ENCODE assay signal across 9 cellular contexts in the genomic region with DNA sequence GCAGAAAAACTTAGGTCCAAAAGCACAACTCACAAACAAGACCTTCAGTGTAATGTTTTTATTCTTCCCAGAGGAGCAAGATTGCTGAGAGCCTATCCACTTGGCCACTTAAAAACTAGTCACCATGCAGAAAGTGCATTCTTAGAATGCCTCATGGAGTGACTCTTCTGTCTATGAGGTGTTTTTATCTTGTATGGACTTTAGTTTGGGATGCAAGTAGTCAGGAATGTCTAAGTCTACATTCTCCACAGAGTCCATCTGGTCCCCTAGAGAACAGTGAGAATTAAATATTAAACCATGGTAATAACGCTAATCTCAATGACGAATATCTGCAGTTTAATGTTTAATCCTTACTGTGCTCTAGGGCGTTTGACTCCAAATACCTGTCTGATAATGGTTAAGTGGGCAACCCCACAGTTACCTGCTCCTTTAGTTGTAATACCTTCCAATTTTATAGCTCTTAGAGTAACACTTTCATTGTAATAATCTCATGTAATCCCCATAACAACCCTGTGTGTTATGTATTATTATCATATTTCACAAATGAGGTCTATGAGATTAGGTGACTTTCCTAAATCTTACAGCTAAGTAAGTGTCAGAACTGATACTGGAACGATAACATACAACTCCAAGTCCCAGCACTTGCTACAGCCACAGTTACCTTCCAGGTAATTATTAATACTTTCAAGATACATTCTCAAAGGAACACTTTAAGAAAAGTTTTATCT.
DNase-seq lines count a peak whose midpoint lies in the region; ATAC-seq, FAIRE-seq and TF ChIP-seq lines count a peak whose summit lies in the region.
"Had no signal": no experiment of that assay in that cellular context is flagged by ENCODE, and none has a peak within 500 bp of the region (broad histone marks: within the 10 kb centered on the region; RNA-seq: fewer than 3 reads in every experiment).

No MANE protein-coding gene starts in this region.

- H3K36me3 Mint-ChIP-seq in HFFc6 (ENCODE audit: low read depth) = no peaks in the 10 kb centered on the region
- peaks cover 4% of the 10 kb centered on the region for H3K36me3 Mint-ChIP-seq in type B pancreatic cell
- H3K36me3 Mint-ChIP-seq: activated CD4-positive, alpha-beta memory T cell treated with anti-CD3 and anti-CD28 coated beads for 36 hours had no signal

- H3K79me2 ChIP-seq in K562 (ENCODE audit: control insufficient read depth, insufficient read depth, low read length) = no peaks in the 10 kb centered on the region
- H3K79me2 ChIP-seq: parathyroid adenoma had no signal

- FAIRE-seq in K562 (lab: Jason Lieb, UNC) (peak; percentile 15), kidney (lab: Jason Lieb, UNC) (peak; percentile 95)

- no peaks in the 10 kb centered on the region for H3K27me3 ChIP-seq in K562 (ENCODE audit: control insufficient read depth in 2 of 2, insufficient read depth in 2 of 2, low read length in 2 of 2)

- ATAC-seq in K562 = no peak
- ATAC-seq in GM19397 (IDR thresholded peaks at IDR 0.05; ENCODE audit: unreplicated experiment) = no peak
- no peak for ATAC-seq in GM18519 (IDR thresholded peaks at IDR 0.05; ENCODE audit: low FRiP score, unreplicated experiment)

- no peaks in the 10 kb centered on the region for H3K9me1 ChIP-seq in K562 (ENCODE audit: control insufficient read depth, insufficient read depth, low read length)

- H3K4me3 Mint-ChIP-seq in HFFc6 = peak overlapping the region; percentile 28; the same call in 1 of the 2 replicates
- H3K4me3 Mint-ChIP-seq in type B pancreatic cell = no peak overlapping the region
- H3K4me3 Mint-ChIP-seq: activated CD4-positive, alpha-beta memory T cell treated with anti-CD3 and anti-CD28 coated beads for 36 hours had no signal

- H3K4me1 Mint-ChIP-seq in HFFc6 (ENCODE audit: low read depth) = peaks cover 72% of the 10 kb centered on the region
- H3K4me1 Mint-ChIP-seq in type B pancreatic cell (ENCODE audit: unreplicated experiment) = peaks cover 38% of the 10 kb centered on the region

- no peaks in the 10 kb centered on the region for H4K20me1 ChIP-seq in K562 (replicated peaks; ENCODE audit: control insufficient read depth, insufficient read depth, low read length)

- H3K4me2 ChIP-seq in K562 (ENCODE audit: insufficient read depth, low read length) = no peak overlapping the region

- no peak overlapping the region for H3K4me3 ChIP-seq in K562
- H3K4me3 ChIP-seq in kidney (ENCODE audit: low read length in 2 of 2) = peak overlapping the region; percentile 15 to 32

- TF ChIP-seq RAD21 in K562 (CRISPR knock-in tag; conservative IDR thresholded peaks at IDR 0.05 in 1 of 2, IDR thresholded peaks at IDR 0.05 in 1 of 2) = no peak

- no TSS peak for BruUV-seq in K562 (replicated peaks; lab: Mats Ljungman, UMichigan)

- H3K27ac Mint-ChIP-seq in HFFc6 = peak overlapping the region; percentile 80
- H3K27ac Mint-ChIP-seq in type B pancreatic cell = peak overlapping the region; percentile 77
- H3K27ac Mint-ChIP-seq: activated CD4-positive, alpha-beta memory T cell treated with anti-CD3 and anti-CD28 coated beads for 36 hours had no signal

- H3K9me3 Mint-ChIP-seq in HFFc6 (no peaks in the 10 kb centered on the region), type B pancreatic cell (peaks cover 3% of the 10 kb centered on the region)
- H3K9me3 Mint-ChIP-seq: activated CD4-positive, alpha-beta memory T cell treated with anti-CD3 and anti-CD28 coated beads for 36 hours had no signal

- no peak overlapping the region for H2AFZ ChIP-seq in K562 (ENCODE audit: low read depth, low read length)
- H2AFZ ChIP-seq: parathyroid adenoma had no signal

- H3K27me3 Mint-ChIP-seq in HFFc6 (ENCODE audit: insufficient read depth) (no peaks in the 10 kb centered on the region; the same call in 1 of the 2 replicates), type B pancreatic cell (no peaks in the 10 kb centered on the region)

- no peak overlapping the region for H3K9ac ChIP-seq in K562 (ENCODE audit: insufficient read depth in 1 of 2, low read depth in 2 of 2, low read length in 2 of 2)
- peak overlapping the region in 1 of 2 donors; percentile 30 for H3K9ac ChIP-seq in kidney (ENCODE audit: low read length in 2 of 2)
- H3K9ac ChIP-seq: parathyroid adenoma had no signal

- 54% methylated on average over 4 of the region's 4 CpGs for WGBS in K562 (ENCODE audit: insufficient coverage, low coverage, missing lambda C conversion rate)

- intact Hi-C loops in K562 (cut with micrococcal nuclease) (loop anchor here (1.0 to 10.0 kb wide), 6 partner anchors 70 to 521 kb away; partner anchors contain the start of genes C4orf33, JADE1 and SCLT1), kidney (cut with DNase I) (no loop called here)

- TF ChIP-seq POLR2A in K562 (conservative IDR thresholded peaks at IDR 0.05) = no peak

- TF ChIP-seq EP300 in K562 (IDR thresholded peaks at IDR 0.05; ENCODE audit: low read length) = no peak

- in situ Hi-C loops in K562 (cut with MboI) = loop anchor here (5.0 to 10.0 kb wide), 2 partner anchors 293 to 389 kb away; no protein-coding TSS in a partner anchor

- H3K27ac ChIP-seq in K562 (ENCODE audit: extremely low read depth, low read depth, low read length) = no peak overlapping the region
- peak overlapping the region; percentile 81 to 94 for H3K27ac ChIP-seq in kidney (ENCODE audit: low read depth in 2 of 2, low read length in 2 of 2)
- H3K27ac ChIP-seq: parathyroid adenoma had no signal

- CTCF ChIA-PET in K562 (lab: Yijun Ruan, JAX; ENCODE audit: low intra/inter-chr PET ratio) = interaction anchor here (0.7 to 1.0 kb wide), 2 partner anchors 71 to 236 kb away, joined by 3 read pairs; partner anchors contain the start of gene JADE1

- peaks cover 6 to 8% of the 10 kb centered on the region in 2 experiments; a peak in 3 of 5 replicates for H3K4me1 ChIP-seq in K562 (replicated peaks in 1 of 2; ENCODE audit: control insufficient read depth in 2 of 2, insufficient read depth in 2 of 2, low read length in 2 of 2)
- peaks cover 27 to 40% of the 10 kb centered on the region in 2 donors for H3K4me1 ChIP-seq in kidney (ENCODE audit: control insufficient read depth in 1 of 2, insufficient read depth in 1 of 2, low read depth in 1 of 2, low read length in 2 of 2)
- H3K4me1 ChIP-seq: parathyroid adenoma had no signal

- H3K9me3 ChIP-seq in K562 (replicated peaks; ENCODE audit: control insufficient read depth, insufficient read depth, low read depth, low read length) = no peaks in the 10 kb centered on the region
- no peaks in the 10 kb centered on the region for H3K9me3 ChIP-seq in kidney (ENCODE audit: control insufficient read depth in 1 of 2, low read length in 2 of 2)

- H3K36me3 ChIP-seq in K562 (ENCODE audit: control insufficient read depth, insufficient read depth, low read length) (no peaks in the 10 kb centered on the region), kidney (ENCODE audit: control insufficient read depth in 1 of 2, insufficient read depth in 2 of 2, low read length in 2 of 2) (no peaks in the 10 kb centered on the region)

- DNase-seq in HFFc6 = peak; percentile 86
- no peak for DNase-seq in K562 (ENCODE audit: extremely low read depth in 1 of 4, low spot score in 3 of 4)
- DNase-seq in kidney = no peak
- DNase-seq in type B pancreatic cell (ENCODE audit: extremely low spot score, unreplicated experiment) = no peak
- DNase-seq in GM20000 (ENCODE audit: low spot score) = no peak

- POLR2A ChIA-PET in K562 (lab: Yijun Ruan, JAX) = interaction anchor here (0.6 to 1.1 kb wide), 2 partner anchors 9 to 318 kb away, joined by 3 to 4 read pairs; no protein-coding TSS in a partner anchor

- TF ChIP-seq CTCF in HFFc6 (IDR thresholded peaks at IDR 0.05) (no peak), K562 (IDR thresholded peaks at IDR 0.05 in 2 of 3, conservative IDR thresholded peaks at IDR 0.05 in 1 of 3; ENCODE audit: insufficient read depth in 2 of 3, low read depth in 1 of 3, low read length in 3 of 3) (no peak), kidney (IDR thresholded peaks at IDR 0.05; ENCODE audit: borderline replicate concordance, extremely low read depth, insufficient read depth) (no peak), type B pancreatic cell (conservative IDR thresholded peaks at IDR 0.05) (no peak), GM20000 (IDR thresholded peaks at IDR 0.05; ENCODE audit: extremely low read depth, missing control alignments) (no peak)

TF ChIP-seq in K562, 482 proteins besides CTCF, POLR2A, EP300 and RAD21 (continues in another document):
- TF ChIP-seq TCF7L2 (IDR thresholded peaks at IDR 0.05; ENCODE audit: low read depth, low read length) (no peak), ELF1 (tag; IDR thresholded peaks at IDR 0.05) (no peak), NUFIP1 (IDR thresholded peaks at IDR 0.05; ENCODE audit: partially characterized antibody) (no peak), SP2 (IDR thresholded peaks at IDR 0.05; ENCODE audit: extremely low read depth, low read depth, low read length, poor library complexity, severe bottlenecking) (no peak), MBD2 (IDR thresholded peaks at IDR 0.05; ENCODE audit: borderline replicate concordance, low read depth) (no peak), MCM7 (IDR thresholded peaks at IDR 0.05) (no peak), PCBP2 (IDR thresholded peaks at IDR 0.05; ENCODE audit: low read depth, low read length, poor library complexity, severe bottlenecking) (no peak)
- TF ChIP-seq, protein P1, sequence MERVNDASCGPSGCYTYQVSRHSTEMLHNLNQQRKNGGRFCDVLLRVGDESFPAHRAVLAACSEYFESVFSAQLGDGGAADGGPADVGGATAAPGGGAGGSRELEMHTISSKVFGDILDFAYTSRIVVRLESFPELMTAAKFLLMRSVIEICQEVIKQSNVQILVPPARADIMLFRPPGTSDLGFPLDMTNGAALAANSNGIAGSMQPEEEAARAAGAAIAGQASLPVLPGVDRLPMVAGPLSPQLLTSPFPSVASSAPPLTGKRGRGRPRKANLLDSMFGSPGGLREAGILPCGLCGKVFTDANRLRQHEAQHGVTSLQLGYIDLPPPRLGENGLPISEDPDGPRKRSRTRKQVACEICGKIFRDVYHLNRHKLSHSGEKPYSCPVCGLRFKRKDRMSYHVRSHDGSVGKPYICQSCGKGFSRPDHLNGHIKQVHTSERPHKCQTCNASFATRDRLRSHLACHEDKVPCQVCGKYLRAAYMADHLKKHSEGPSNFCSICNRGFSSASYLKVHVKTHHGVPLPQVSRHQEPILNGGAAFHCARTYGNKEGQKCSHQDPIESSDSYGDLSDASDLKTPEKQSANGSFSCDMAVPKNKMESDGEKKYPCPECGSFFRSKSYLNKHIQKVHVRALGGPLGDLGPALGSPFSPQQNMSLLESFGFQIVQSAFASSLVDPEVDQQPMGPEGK (CRISPR knock-in tag; IDR thresholded peaks at IDR 0.05; ENCODE audit: borderline replicate concordance) = no peak
